Comparison of ENCODE assay signal across 15 cellular contexts in genomic region chr21:45572231-45572630, GRCh38. TPM values are rescaled to one million over a fixed set of nuclear protein-coding genes. Genes with fewer than 3 reads are reported as not detected.
DNase-seq lines count a peak whose midpoint lies in the region; ATAC-seq and TF ChIP-seq lines count a peak whose summit lies in the region.
"Had no signal": no experiment of that assay in that cellular context is flagged by ENCODE, and none has a peak within 500 bp of the region (broad histone marks: within the 10 kb centered on the region; RNA-seq: fewer than 3 reads in every experiment).

No MANE protein-coding gene starts in this region.

- 94% methylated on average over 2 of the region's 8 CpGs for WGBS in SK-N-SH (ENCODE audit: low lambda C conversion rate)
- 92% methylated on average over 8 of the region's 8 CpGs; no CpG with 5 or more reads in 1 of the 2 donors for WGBS in transverse colon (ENCODE audit: low coverage in 1 of 2), 2 donors

- TF ChIP-seq CTCF in SK-N-SH (IDR thresholded peaks at IDR 0.05) (no peak), coronary artery (IDR thresholded peaks at IDR 0.05) (no peak), neural progenitor cell (IDR thresholded peaks at IDR 0.05) (no peak), transverse colon (IDR thresholded peaks at IDR 0.05) (no peak)

- H3K79me2 ChIP-seq in SK-N-SH (ENCODE audit: insufficient read depth) (no peaks in the 10 kb centered on the region), neural progenitor cell (ENCODE audit: low read depth) (no peaks in the 10 kb centered on the region)

- peak overlapping the region in 1 of 2 experiments; percentile 96; a peak in 2 of 4 replicates for H3K27ac ChIP-seq in SK-N-SH (ENCODE audit: low read depth in 2 of 2, low read length in 1 of 2)
- no peak overlapping the region for H3K27ac ChIP-seq in coronary artery
- H3K27ac ChIP-seq in neural progenitor cell = no peak overlapping the region
- H3K27ac ChIP-seq in transverse colon = peak overlapping the region in 3 of 4 donors; percentile 67 to 78 (median 76)
- H3K27ac ChIP-seq: 22Rv1, PC-9 had no signal

- peak; percentile 22 for DNase-seq in SK-N-SH
- DNase-seq in coronary artery (ENCODE audit: low spot score) = peak; percentile 55
- DNase-seq in neural progenitor cell (ENCODE audit: low spot score) = no peak
- no peak for DNase-seq in transverse colon
- DNase-seq in stimulated activated CD8-positive, alpha-beta memory T cell treated with anti-CD3 and anti-CD28 coated beads, Interleukin-4, amount 100 ng/mL, for 48 hours = no peak
- no peak for DNase-seq in NK-92 (lab: John Stamatoyannopoulos, UW; ENCODE audit: unreplicated experiment)
- DNase-seq: C1 segment of cervical spinal cord, DMS153, KG1, NCI-H1105, NCI-H187, PC-9 had no signal

- no peaks in the 10 kb centered on the region for H3K9me3 ChIP-seq in SK-N-SH
- no peaks in the 10 kb centered on the region for H3K9me3 ChIP-seq in neural progenitor cell (ENCODE audit: low read depth)
- no peaks in the 10 kb centered on the region for H3K9me3 ChIP-seq in transverse colon

- TF ChIP-seq RAD21 in SK-N-SH (IDR thresholded peaks at IDR 0.05; ENCODE audit: low read length) = no peak

- H2AFZ ChIP-seq in SK-N-SH (ENCODE audit: low read depth) = no peak overlapping the region
- H2AFZ ChIP-seq in neural progenitor cell (replicated peaks) = no peak overlapping the region
- H2AFZ ChIP-seq: PC-9 had no signal

- H3F3A ChIP-seq in SK-N-SH (replicated peaks; ENCODE audit: insufficient read depth) (no peaks in the 10 kb centered on the region), neural progenitor cell (ENCODE audit: low read depth) (peaks cover 8% of the 10 kb centered on the region)

- no peaks in the 10 kb centered on the region for H3K9me2 ChIP-seq in SK-N-SH

- H3K27ac Mint-ChIP-seq in neural progenitor cell = no peak overlapping the region

- peaks cover 43% of the 10 kb centered on the region for H3K4me1 Mint-ChIP-seq in neural progenitor cell

- intact Hi-C loops in transverse colon (cut with DNase I; ENCODE audit: low total_unique reads) = no loop called here

- 0 out of 2 replicates have a peak, but pooled peaks cover 5% of the 10 kb centered on the region for H3K27me3 ChIP-seq in SK-N-SH (ENCODE audit: insufficient read depth)
- peaks cover 3% of the 10 kb centered on the region for H3K27me3 ChIP-seq in neural progenitor cell
- no peaks in the 10 kb centered on the region for H3K27me3 ChIP-seq in transverse colon

- H3K36me3 Mint-ChIP-seq in neural progenitor cell = no peaks in the 10 kb centered on the region

- H3K4me3 ChIP-seq in SK-N-SH (ENCODE audit: low read depth in 2 of 2, low read length in 1 of 2) = no peak overlapping the region
- H3K4me3 ChIP-seq in coronary artery = no peak overlapping the region
- H3K4me3 ChIP-seq in neural progenitor cell = no peak overlapping the region
- H3K4me3 ChIP-seq in transverse colon = no peak overlapping the region
- H3K4me3 ChIP-seq: PC-9 had no signal

- H4K20me1 ChIP-seq in SK-N-SH (ENCODE audit: insufficient read depth) = no peaks in the 10 kb centered on the region
- H4K20me1 ChIP-seq in neural progenitor cell (ENCODE audit: low read depth) = no peaks in the 10 kb centered on the region

- H3K9ac ChIP-seq in SK-N-SH (no peak overlapping the region), neural progenitor cell (peak overlapping the region; percentile 27)

- TF ChIP-seq POLR2A in transverse colon (IDR thresholded peaks at IDR 0.05) = no peak

- CTCF ChIA-PET in SK-N-SH (lab: Yijun Ruan, JAX) = interaction anchor here (1.5 to 3.7 kb wide), 4 partner anchors 16 to 249 kb away, joined by 3 to 38 read pairs (median 8); no protein-coding TSS in a partner anchor

- ATAC-seq in SK-N-SH treated with all-trans-retinoic acid at 6 μM for 48 hours (no peak), GM19023 (IDR thresholded peaks at IDR 0.05; ENCODE audit: unreplicated experiment) (no peak)

- no peaks in the 10 kb centered on the region for H3K36me3 ChIP-seq in SK-N-SH (replicated peaks in 1 of 2; ENCODE audit: control insufficient read depth in 1 of 2, insufficient read depth in 2 of 2, low read length in 1 of 2)
- H3K36me3 ChIP-seq in neural progenitor cell = no peaks in the 10 kb centered on the region
- no peaks in the 10 kb centered on the region for H3K36me3 ChIP-seq in transverse colon

- in situ Hi-C loops in transverse colon (cut with MboI; ENCODE audit: low pct_ligation_motif_present in 1 of 4, low pct_unique_long_range_greater_than_20kb in 1 of 4, low sequenced_read_pairs in 3 of 4) = loop anchor here in 2 of 4 donors (25.0 kb wide), 1 partner anchor 240 kb away; no protein-coding TSS in a partner anchor

- peaks cover 0 to 61% of the 10 kb centered on the region in 2 experiments; a peak in 2 of 4 replicates for H3K4me1 ChIP-seq in SK-N-SH (ENCODE audit: control insufficient read depth in 1 of 2, insufficient read depth in 2 of 2, low read depth in 1 of 2, low read length in 1 of 2)
- peaks cover 25% of the 10 kb centered on the region for H3K4me1 ChIP-seq in neural progenitor cell
- peaks cover 0 to 10% (median 4%) of the 10 kb centered on the region in 4 donors for H3K4me1 ChIP-seq in transverse colon

- peaks cover 3% of the 10 kb centered on the region for H3K9me3 Mint-ChIP-seq in neural progenitor cell

- peaks cover 22% of the 10 kb centered on the region for H3K27me3 Mint-ChIP-seq in neural progenitor cell (ENCODE audit: insufficient read depth, low read depth)

- no peak overlapping the region for H3K4me3 Mint-ChIP-seq in neural progenitor cell

- H3K4me2 ChIP-seq in SK-N-SH (no peak overlapping the region), neural progenitor cell (no peak overlapping the region)
- H3K4me2 ChIP-seq: PC-9 had no signal

- TF ChIP-seq EP300 in SK-N-SH (IDR thresholded peaks at IDR 0.05; ENCODE audit: borderline replicate concordance in 1 of 2, low read depth in 1 of 2, low read length in 1 of 2) = no peak
- no peak for TF ChIP-seq EP300 in transverse colon (IDR thresholded peaks at IDR 0.05; ENCODE audit: low read depth)

- POLR2A ChIA-PET in SK-N-SH (lab: Yijun Ruan, JAX) = interaction anchor here (1.1 to 1.8 kb wide), 2 partner anchors 16 to 67 kb away, joined by 3 to 11 read pairs; no protein-coding TSS in a partner anchor

TF ChIP-seq in SK-N-SH, 30 proteins besides CTCF, POLR2A, EP300 and RAD21 (continues in another document):
- TF ChIP-seq RCOR1 (IDR thresholded peaks at IDR 0.05; ENCODE audit: low read length) = no peak
- no peak for TF ChIP-seq NRF1 (IDR thresholded peaks at IDR 0.05; ENCODE audit: low read depth, low read length)
- no peak for TF ChIP-seq IRF3 (IDR thresholded peaks at IDR 0.05; ENCODE audit: low read depth, low read length)
- no peak for TF ChIP-seq JUND (IDR thresholded peaks at IDR 0.05)
- TF ChIP-seq FOXJ3 (CRISPR knock-in tag; IDR thresholded peaks at IDR 0.05) = no peak
- no peak for TF ChIP-seq USF1 (IDR thresholded peaks at IDR 0.05; ENCODE audit: borderline replicate concordance, low read depth)
- no peak for TF ChIP-seq MXI1 (IDR thresholded peaks at IDR 0.05; ENCODE audit: low read depth, low read length)
- TF ChIP-seq CHD2 (IDR thresholded peaks at IDR 0.05; ENCODE audit: low read length, partially characterized antibody) = no peak

TF ChIP-seq in SK-N-SH treated with all-trans-retinoic acid at 6 μM for 48 hours, 23 proteins besides CTCF, POLR2A, EP300 and RAD21 (continues in another document):
- TF ChIP-seq ISL1 (CRISPR knock-in tag; IDR thresholded peaks at IDR 0.05) = no peak
- no peak for TF ChIP-seq CREB5 (CRISPR knock-in tag; IDR thresholded peaks at IDR 0.05; ENCODE audit: low read depth)
- no peak for TF ChIP-seq ZC3H10 (CRISPR knock-in tag; IDR thresholded peaks at IDR 0.05)
- TF ChIP-seq GLIS3 (CRISPR knock-in tag; IDR thresholded peaks at IDR 0.05) = no peak
- no peak for TF ChIP-seq PATZ1 (CRISPR knock-in tag; IDR thresholded peaks at IDR 0.05; ENCODE audit: borderline replicate concordance)

RNA-seq across cellular contexts. Expression of gene SLC19A1, which starts 30.0 kb away (rescaled TPM):
- polyA plus RNA-seq in SK-N-SH (2012; rRNA removed) = 13.0 and 15.0 TPM in 2 replicates
- polyA plus RNA-seq in SK-N-SH (2012; cell fraction: cytosol; rRNA removed) = 4.5 and 8.6 TPM in 2 replicates
- polyA plus RNA-seq in SK-N-SH (2012; cell fraction: nucleus; rRNA removed) = 21.6 and 27.3 TPM in 2 replicates
- 7.7 and 17.3 TPM in 2 replicates for total RNA-seq in neural progenitor cell (ENCODE audit: low replicate concordance)
- 10 to 100 TPM in 3 of 4 donors, 1 to 10 TPM in 1; 8.3 to 24.1 (median 17.3) TPM for total RNA-seq in transverse colon

Comparison
In these comparisons a context has a peak if more than half of its experiments do, and no peak if none do; other contexts are left out.
1. DNase-seq: peak in SK-N-SH (single experiment) and coronary artery (single experiment); none in neural progenitor cell (single experiment), transverse colon (single experiment), stimulated activated CD8-positive, alpha-beta memory T cell treated with anti-CD3 and anti-CD28 coated beads, Interleukin-4, amount 100 ng/mL, for 48 hours (single experiment) and NK-92 (single experiment).
2. H3K27ac ChIP-seq: peak in transverse colon (3 of 4); none in coronary artery (0 of 2) and neural progenitor cell (single experiment).